ENCODE assay signal across 2 cellular contexts in genomic region chr1:167541013-167541412, GRCh38.
TF ChIP-seq lines count a peak whose summit lies in the region.

No MANE protein-coding gene starts in this region.

TF ChIP-seq in HEK293, 187 proteins besides CTCF, POLR2A, EP300 and RAD21 (continued from another document):
- TF ChIP-seq ZNF169 (tag by site-specific recombination; IDR thresholded peaks at IDR 0.05) (no peak), ZNF692 (tag by site-specific recombination; IDR thresholded peaks at IDR 0.05) (peak; percentile 95), ZNF830 (tag by site-specific recombination; IDR thresholded peaks at IDR 0.05; ENCODE audit: low read depth) (no peak), ZSCAN18 (tag by site-specific recombination; IDR thresholded peaks at IDR 0.05) (no peak), ZNF24 (tag by site-specific recombination; IDR thresholded peaks at IDR 0.05) (no peak), ZNF341 (tag by site-specific recombination; IDR thresholded peaks at IDR 0.05; ENCODE audit: low read depth) (no peak), ZNF514 (tag by site-specific recombination; IDR thresholded peaks at IDR 0.05) (no peak), ZNF37A (tag by site-specific recombination; IDR thresholded peaks at IDR 0.05) (no peak)

TF ChIP-seq in GM12878, 131 proteins besides CTCF, POLR2A, EP300 and RAD21 (continued from another document):
- no peak for TF ChIP-seq IKZF1 (conservative IDR thresholded peaks at IDR 0.05)
- no peak for TF ChIP-seq ZNF592 (IDR thresholded peaks at IDR 0.05)
- TF ChIP-seq EZH2 (IDR thresholded peaks at IDR 0.05; ENCODE audit: borderline replicate concordance, control insufficient read depth, low read depth, low read length) = no peak
- no peak for TF ChIP-seq TARDBP (IDR thresholded peaks at IDR 0.05; ENCODE audit: borderline replicate concordance)
- no peak for TF ChIP-seq ZBTB11 (CRISPR knock-in tag; IDR thresholded peaks at IDR 0.05)
- no peak for TF ChIP-seq ZBTB33 (IDR thresholded peaks at IDR 0.05)
- no peak for TF ChIP-seq DPF2 (IDR thresholded peaks at IDR 0.05)
- TF ChIP-seq BACH1 (IDR thresholded peaks at IDR 0.05; ENCODE audit: borderline replicate concordance) = no peak
